ENCODE assay signal across 1 cellular context in genomic region chr5:73297430-73297829, GRCh38.
TF ChIP-seq lines count a peak whose summit lies in the region.

No MANE protein-coding gene starts in this region.

TF ChIP-seq in IMR-90, 13 proteins besides CTCF, POLR2A, EP300 and RAD21:
- TF ChIP-seq USF2 (IDR thresholded peaks at IDR 0.05; ENCODE audit: low read depth, low read length), result no peak
- TF ChIP-seq CEBPB (IDR thresholded peaks at IDR 0.05; ENCODE audit: low read depth, low read length), result no peak
- no peak for TF ChIP-seq MAFK (IDR thresholded peaks at IDR 0.05; ENCODE audit: low read depth, low read length)
- no peak for TF ChIP-seq NFE2L2 (IDR thresholded peaks at IDR 0.05; ENCODE audit: low read depth, low read length)
- no peak for TF ChIP-seq FOS (IDR thresholded peaks at IDR 0.05; ENCODE audit: low read depth, low read length)
- TF ChIP-seq SMC3 (IDR thresholded peaks at IDR 0.05; ENCODE audit: low read depth, low read length), result no peak
- no peak for TF ChIP-seq RFX5 (IDR thresholded peaks at IDR 0.05; ENCODE audit: low read depth, low read length)
- no peak for TF ChIP-seq CHD1 (IDR thresholded peaks at IDR 0.05; ENCODE audit: low read depth, low read length)
- no peak for TF ChIP-seq RCOR1 (IDR thresholded peaks at IDR 0.05; ENCODE audit: insufficient replicate concordance, low read length)
TF ChIP-seq in IMR-90: peak in this region for 0.
